29 cellular contexts compared by ENCODE assay signal in genomic region chr4:23946307-23946706, GRCh38. TPM values are rescaled to one million over a fixed set of nuclear protein-coding genes. Genes with fewer than 3 reads are reported as not detected.
DNase-seq lines count a peak whose midpoint lies in the region; ATAC-seq, FAIRE-seq and TF ChIP-seq lines count a peak whose summit lies in the region.
"Had no signal": no experiment of that assay in that cellular context is flagged by ENCODE, and none has a peak within 500 bp of the region (broad histone marks: within the 10 kb centered on the region; RNA-seq: fewer than 3 reads in every experiment).

No MANE protein-coding gene starts in this region.

- no peak for TF ChIP-seq RAD21 in IMR-90 (IDR thresholded peaks at IDR 0.05; ENCODE audit: low read length)

- H3K4ac ChIP-seq in IMR-90 (ENCODE audit: low read depth, low read length): peak overlapping the region; percentile 69; the same call in 1 of the 2 replicates

- TF ChIP-seq CTCF in IMR-90 (conservative IDR thresholded peaks at IDR 0.05; ENCODE audit: low read depth, low read length) (no peak), vagina (IDR thresholded peaks at IDR 0.05) (no peak)

- no peak overlapping the region for H2AFZ ChIP-seq in IMR-90 (replicated peaks; ENCODE audit: low read length, poor library complexity)

- no peaks in the 10 kb centered on the region for H3K36me3 Mint-ChIP-seq in T-cell
- H3K36me3 Mint-ChIP-seq in activated CD4-positive, alpha-beta T cell treated with anti-CD3 and anti-CD28 coated beads, Interleukin-2, amount 10 ng/mL, durations not matched to agents 24 days and 14 days (ENCODE audit: low read depth): no peaks in the 10 kb centered on the region
- H3K36me3 Mint-ChIP-seq: CD4-positive, CD25-positive, alpha-beta regulatory T cell; IgD-negative memory B cell; immature natural killer cell had no signal

- H2BK5ac ChIP-seq in IMR-90 (ENCODE audit: low read depth, low read length, poor library complexity, severe bottlenecking): no peak overlapping the region

- H2AK5ac ChIP-seq in IMR-90 (ENCODE audit: low read depth, low read length): peak overlapping the region; percentile 83

- TF ChIP-seq POLR2A in IMR-90 (IDR thresholded peaks at IDR 0.05; ENCODE audit: low read depth, low read length): no peak
- TF ChIP-seq POLR2A in vagina (IDR thresholded peaks at IDR 0.05): no peak

- CTCF ChIA-PET in IMR-90 (lab: Yijun Ruan, JAX) (interaction anchor here (0.6 kb wide), 2 partner anchors 476 to 618 kb away, joined by 6 read pairs; no protein-coding TSS in a partner anchor), T-cell (lab: Charles Lee) (no interaction called here)

- no peak for DNase-seq in IMR-90
- DNase-seq in medulla oblongata (ENCODE audit: extremely low spot score): peak; percentile 22
- DNase-seq in retina: peak; percentile 35
- DNase-seq in T-cell: no peak
- no peak for DNase-seq in vagina (ENCODE audit: extremely low spot score in 2 of 2)
- no peak for DNase-seq in activated CD4-positive, alpha-beta T cell treated with anti-CD3 and anti-CD28 coated beads, Interleukin-2, amount 10 ng/mL, durations not matched to agents 24 days and 14 days
- DNase-seq in HTR-8/SVneo (ENCODE audit: insufficient read length, low spot score): no peak
- DNase-seq: activated CD8-positive, alpha-beta memory T cell treated with anti-CD3 and anti-CD28 coated beads for 24 hours; activated gamma-delta T cell; activated T-cell treated with anti-CD3 and anti-CD28 coated beads, Interleukin-2, amount 50 U/mL, for 1 hour; CD4-positive, CD25-positive, alpha-beta regulatory T cell; hippocampal formation; immature natural killer cell; NCI-H1417; NCI-H2107; NCI-H510A; stimulated activated CD4-positive, alpha-beta T cell treated with anti-CD3 and anti-CD28 coated beads, Interleukin-12 subunit alpha, Interleukin-12 subunit beta, amount 100 ng/mL, for 4 hours; stimulated activated CD4-positive, alpha-beta T cell treated with anti-CD3 and anti-CD28 coated beads, Interleukin-4, amount 100 ng/mL, for 4 hours; stimulated activated naive CD4-positive, alpha-beta T cell had no signal

- H3K9me3 Mint-ChIP-seq in T-cell: peaks cover 0 to 8% (median 5%) of the 10 kb centered on the region in 3 donors
- H3K9me3 Mint-ChIP-seq in activated CD4-positive, alpha-beta T cell treated with anti-CD3 and anti-CD28 coated beads, Interleukin-2, amount 10 ng/mL, durations not matched to agents 24 days and 14 days: no peaks in the 10 kb centered on the region
- H3K9me3 Mint-ChIP-seq: T-helper 1 cell treated with Interleukin-12 subunit alpha and Interleukin-12 subunit beta and Interleukin-4 antibody, amounts not matched to agents 30 μg/mL and 1 μg/mL, for 36 hours had no signal

- no peak overlapping the region for H2AK9ac ChIP-seq in IMR-90 (replicated peaks; ENCODE audit: low read depth, low read length, poor library complexity)

- H2BK120ac ChIP-seq in IMR-90 (ENCODE audit: low read depth, low read length): peak overlapping the region; percentile 95

- POLR2A ChIA-PET in IMR-90 (lab: Charles Lee; ENCODE audit: unreplicated experiment) (no interaction called here), T-cell (lab: Charles Lee) (no interaction called here)

- H3K27me3 ChIP-seq in BLaER1 (no peaks in the 10 kb centered on the region), IMR-90 (ENCODE audit: control insufficient read depth, insufficient read depth, low read length) (no peaks in the 10 kb centered on the region), vagina (no peaks in the 10 kb centered on the region)
- H3K27me3 ChIP-seq: left lung, SJSA1, thyroid gland had no signal

- peak overlapping the region; percentile 29; the same call in 1 of the 3 replicates for H2BK15ac ChIP-seq in IMR-90 (ENCODE audit: low read depth, low read length)

- H3K9me3 ChIP-seq in BLaER1 (no peaks in the 10 kb centered on the region), IMR-90 (ENCODE audit: control insufficient read depth, insufficient read depth, low read length) (no peaks in the 10 kb centered on the region), vagina (no peaks in the 10 kb centered on the region)
- H3K9me3 ChIP-seq: left lung, SJSA1, thyroid gland had no signal

- 100% methylated on average over 5 of the region's 6 CpGs; no CpG with 5 or more reads in 1 of the 2 experiments for WGBS in IMR-90 (ENCODE audit: extremely low coverage in 2 of 2, insufficient read length in 1 of 2), 2 experiments

- H3K4me1 Mint-ChIP-seq in T-cell: no peaks in the 10 kb centered on the region
- no peaks in the 10 kb centered on the region for H3K4me1 Mint-ChIP-seq in activated CD4-positive, alpha-beta T cell treated with anti-CD3 and anti-CD28 coated beads, Interleukin-2, amount 10 ng/mL, durations not matched to agents 24 days and 14 days
- H3K4me1 Mint-ChIP-seq: CD4-positive, CD25-positive, alpha-beta regulatory T cell; IgD-negative memory B cell; immature natural killer cell had no signal

- H4K5ac ChIP-seq in IMR-90 (ENCODE audit: low read depth, low read length): no peak overlapping the region

- no peak for ATAC-seq in IMR-90 (ENCODE audit: low read depth)
- no peak for ATAC-seq in T-cell (replicated peaks in 1 of 4)
- ATAC-seq: HCT116, Panc1 had no signal

- no peak overlapping the region for H3K23ac ChIP-seq in IMR-90 (ENCODE audit: low read depth, low read length)

- 0 out of 2 replicates have a peak overlapping the region, but pooled peaks have one; percentile 35 for H3K4me2 ChIP-seq in BLaER1
- H3K4me2 ChIP-seq in IMR-90 (ENCODE audit: low read depth, low read length): no peak overlapping the region

- no peak for FAIRE-seq in HTR-8/SVneo (lab: Jason Lieb, UNC)
- FAIRE-seq: GM19239 had no signal

- intact Hi-C loops in IMR-90 (cut with micrococcal nuclease) (no loop called here), vagina (cut with DNase I) (no loop called here)
- intact Hi-C loops in activated CD4-positive, alpha-beta T cell treated with anti-CD3 and anti-CD28 coated beads, Interleukin-2, amount 10 ng/mL, durations not matched to agents 24 days and 14 days (cut with micrococcal nuclease): no loop called here

- no peaks in the 10 kb centered on the region; the same call in 1 of the 2 replicates for H3K9me1 ChIP-seq in IMR-90 (ENCODE audit: insufficient read depth, low read length)

- in situ Hi-C loops in IMR-90 (cut with MboI; ENCODE audit: low sequenced_read_pairs): no loop called here

- no peak overlapping the region for H3K27ac Mint-ChIP-seq in T-cell
- no peak overlapping the region for H3K27ac Mint-ChIP-seq in activated CD4-positive, alpha-beta T cell treated with anti-CD3 and anti-CD28 coated beads, Interleukin-2, amount 10 ng/mL, durations not matched to agents 24 days and 14 days
- H3K27ac Mint-ChIP-seq: CD4-positive, CD25-positive, alpha-beta regulatory T cell; IgD-negative memory B cell; immature natural killer cell; T-helper 1 cell treated with Interleukin-12 subunit alpha and Interleukin-12 subunit beta and Interleukin-4 antibody, amounts not matched to agents 30 μg/mL and 1 μg/mL, for 36 hours had no signal

- no peaks in the 10 kb centered on the region for H3K36me3 ChIP-seq in BLaER1
- H3K36me3 ChIP-seq in IMR-90 (ENCODE audit: control insufficient read depth, insufficient read depth, low read length): no peaks in the 10 kb centered on the region
- no peaks in the 10 kb centered on the region for H3K36me3 ChIP-seq in vagina
- H3K36me3 ChIP-seq: left lung, SJSA1, thyroid gland had no signal

- H4K20me1 ChIP-seq in BLaER1 (no peaks in the 10 kb centered on the region), IMR-90 (ENCODE audit: insufficient read depth, low read length) (no peaks in the 10 kb centered on the region)

- peaks cover 0 to 3% of the 10 kb centered on the region in 2 donors for H3K27me3 Mint-ChIP-seq in T-cell
- H3K27me3 Mint-ChIP-seq in activated CD4-positive, alpha-beta T cell treated with anti-CD3 and anti-CD28 coated beads, Interleukin-2, amount 10 ng/mL, durations not matched to agents 24 days and 14 days: no peaks in the 10 kb centered on the region
- H3K27me3 Mint-ChIP-seq: CD4-positive, CD25-positive, alpha-beta regulatory T cell; IgD-negative memory B cell had no signal

- no peak overlapping the region; the same call in 1 of the 2 replicates for H3K18ac ChIP-seq in IMR-90 (ENCODE audit: low read depth, low read length)

- H3K9ac ChIP-seq in BLaER1 (no peak overlapping the region), IMR-90 (ENCODE audit: low read depth, low read length) (no peak overlapping the region)

- peak overlapping the region; percentile 87 for H2BK20ac ChIP-seq in IMR-90 (ENCODE audit: low read depth, low read length)

- no peak overlapping the region for H3K4me3 ChIP-seq in BLaER1
- H3K4me3 ChIP-seq in IMR-90 (ENCODE audit: insufficient read depth, low read depth, low read length): no peak overlapping the region
- no peak overlapping the region for H3K4me3 ChIP-seq in vagina
- H3K4me3 ChIP-seq: left lung, SJSA1, thyroid gland had no signal

- H3K27ac ChIP-seq in BLaER1: no peak overlapping the region
- no peak overlapping the region for H3K27ac ChIP-seq in IMR-90 (ENCODE audit: insufficient read depth, low read length)
- no peak overlapping the region for H3K27ac ChIP-seq in vagina
- H3K27ac ChIP-seq: left lung had no signal

- BruUV-seq in IMR-90 (replicated peaks; lab: Mats Ljungman, UMichigan): no TSS peak

- H4K91ac ChIP-seq in IMR-90 (ENCODE audit: insufficient read depth, low read depth, low read length): 0 out of 2 replicates have a peak overlapping the region, but pooled peaks have one; percentile 11

- H3K4me1 ChIP-seq in BLaER1: peaks cover 15% of the 10 kb centered on the region
- no peaks in the 10 kb centered on the region; the same call in 1 of the 2 replicates for H3K4me1 ChIP-seq in IMR-90 (ENCODE audit: control insufficient read depth, insufficient read depth, low read length)
- H3K4me1 ChIP-seq in vagina: no peaks in the 10 kb centered on the region
- H3K4me1 ChIP-seq: left lung had no signal

- dilution Hi-C loops in IMR-90 (cut with HindIII; ENCODE audit: low sequenced_read_pairs, unreplicated experiment): no loop called here

- H3K4me3 Mint-ChIP-seq in T-cell: no peak overlapping the region
- no peak overlapping the region for H3K4me3 Mint-ChIP-seq in activated CD4-positive, alpha-beta T cell treated with anti-CD3 and anti-CD28 coated beads, Interleukin-2, amount 10 ng/mL, durations not matched to agents 24 days and 14 days
- H3K4me3 Mint-ChIP-seq: CD4-positive, CD25-positive, alpha-beta regulatory T cell; IgD-negative memory B cell; immature natural killer cell; neural crest cell; T-helper 1 cell treated with Interleukin-12 subunit alpha and Interleukin-12 subunit beta and Interleukin-4 antibody, amounts not matched to agents 30 μg/mL and 1 μg/mL, for 36 hours had no signal

- no peaks in the 10 kb centered on the region for H3K79me1 ChIP-seq in IMR-90 (ENCODE audit: low read depth in 1 of 2, low read length in 2 of 2)

- no peak overlapping the region for H3K56ac ChIP-seq in IMR-90 (ENCODE audit: extremely low read depth, insufficient read depth, low read length)

- peak overlapping the region; percentile 81 for H3K14ac ChIP-seq in IMR-90 (replicated peaks; ENCODE audit: low read depth, low read length)

- H4K8ac ChIP-seq in IMR-90 (ENCODE audit: low read depth in 2 of 2, low read length in 2 of 2): peak overlapping the region; percentile 11 to 32; a peak in 2 of 4 replicates

RNA-seq across cellular contexts. Expression of gene PPARGC1A, which starts 56.5 kb away (rescaled TPM):
- under 0.01 TPM in 2 replicates for total RNA-seq in IMR-90 (2012; rRNA removed)
- 0.03 TPM in 2 replicates for polyA plus RNA-seq in IMR-90 (2012; rRNA removed)
- 0.01 TPM in 1 of 2 replicates, not detected in the other for polyA plus RNA-seq in IMR-90 (2012; cell fraction: cytosol; rRNA removed)
- polyA plus RNA-seq in IMR-90 (2012; cell fraction: nucleus; rRNA removed; ENCODE audit: low replicate concordance): 0.25 TPM in 1 of 2 replicates, not detected in the other
- not detected for total RNA-seq in T-cell
- total RNA-seq in vagina: 1.2 TPM
- total RNA-seq in activated CD4-positive, alpha-beta T cell treated with anti-CD3 and anti-CD28 coated beads, Interleukin-2, amount 10 ng/mL, durations not matched to agents 24 days and 14 days: not detected in 2 replicates
- total RNA-seq: CD4-positive, CD25-positive, alpha-beta regulatory T cell had no signal
- polyA plus RNA-seq: CD4-positive, CD25-positive, alpha-beta regulatory T cell; IgD-negative memory B cell; immature natural killer cell had no signal

Comparison
In these comparisons a context has a peak if more than half of its experiments do, and no peak if none do; other contexts are left out.
1. DNase-seq: peak in medulla oblongata (single experiment) and retina (single experiment); none in IMR-90 (single experiment), T-cell (0 of 34), vagina (0 of 2), activated CD4-positive, alpha-beta T cell treated with anti-CD3 and anti-CD28 coated beads, Interleukin-2, amount 10 ng/mL, durations not matched to agents 24 days and 14 days (single experiment) and HTR-8/SVneo (single experiment).